In genomic region chrX:9204560-9204959, GRCh38 we compare ENCODE assay signal across 27 cellular contexts.
DNase-seq lines count a peak whose midpoint lies in the region; ATAC-seq and TF ChIP-seq lines count a peak whose summit lies in the region.
"Had no signal": no experiment of that assay in that cellular context is flagged by ENCODE, and none has a peak within 500 bp of the region (broad histone marks: within the 10 kb centered on the region; RNA-seq: fewer than 3 reads in every experiment).

No MANE protein-coding gene starts in this region.

- H3K9me2 ChIP-seq in PC-3 (replicated peaks; ENCODE audit: low read length) = no peaks in the 10 kb centered on the region

- no peaks in the 10 kb centered on the region for H3K9me3 ChIP-seq in PC-3 (ENCODE audit: low read length)
- no peaks in the 10 kb centered on the region for H3K9me3 ChIP-seq in psoas muscle
- H3K9me3 ChIP-seq: esophagus muscularis mucosa, MG63, transverse colon had no signal

- H3K4me3 ChIP-seq in PC-3 (ENCODE audit: low read length) (no peak overlapping the region), fibroblast of mammary gland (ENCODE audit: control insufficient read depth, low read depth, low read length) (no peak overlapping the region), psoas muscle (no peak overlapping the region)
- H3K4me3 ChIP-seq: BLaER1 treated with 17β-estradiol and CSF1 and Interleukin-3, amounts not matched to agents 10 nM and 100 nM; cardiac muscle cell; esophagus muscularis mucosa; MG63; SK-N-MC; transverse colon had no signal

- peak overlapping the region; percentile 18; the same call in 1 of the 2 replicates for H3K4me2 ChIP-seq in PC-3 (ENCODE audit: low read length)
- H3K4me2 ChIP-seq: BLaER1 treated with 17β-estradiol and CSF1 and Interleukin-3, amounts not matched to agents 10 nM and 100 nM had no signal

- peak overlapping the region; percentile 45 to 84 for H3K27ac Mint-ChIP-seq in natural killer cell treated with Interleukin-12 subunit alpha and Interleukin-12 subunit beta and Interleukin-15 and Interleukin-18, amount 100 ng/mL, for 72 hours
- H3K27ac Mint-ChIP-seq: activated naive CD4-positive, alpha-beta T cell treated with anti-CD3 and anti-CD28 coated beads for 36 hours; endodermal cell; mesothelial cell of epicardium had no signal

- no peak overlapping the region for H2AFZ ChIP-seq in PC-3 (ENCODE audit: low read length)

- H3K4me3 Mint-ChIP-seq in natural killer cell treated with Interleukin-12 subunit alpha and Interleukin-12 subunit beta and Interleukin-15 and Interleukin-18, amount 100 ng/mL, for 72 hours = peak overlapping the region; percentile 71
- H3K4me3 Mint-ChIP-seq: activated naive CD4-positive, alpha-beta T cell treated with anti-CD3 and anti-CD28 coated beads for 36 hours; endodermal cell; mesothelial cell of epicardium; naive thymus-derived CD8-positive, alpha-beta T cell had no signal

- no peaks in the 10 kb centered on the region for H4K20me1 ChIP-seq in PC-3 (ENCODE audit: low read length)
- H4K20me1 ChIP-seq: BLaER1 treated with 17β-estradiol and CSF1 and Interleukin-3, amounts not matched to agents 10 nM and 100 nM had no signal

- peaks cover 9% of the 10 kb centered on the region for H3K4me1 ChIP-seq in PC-3 (ENCODE audit: insufficient read depth, low read length)
- H3K4me1 ChIP-seq in psoas muscle = no peaks in the 10 kb centered on the region
- H3K4me1 ChIP-seq: BLaER1 treated with 17β-estradiol and CSF1 and Interleukin-3, amounts not matched to agents 10 nM and 100 nM; transverse colon had no signal

- no peaks in the 10 kb centered on the region for H3F3A ChIP-seq in PC-3 (ENCODE audit: low read length, unreplicated experiment)

- CTCF ChIA-PET in PC-3 (lab: Charles Lee) = no interaction called here

- peaks cover 24 to 28% of the 10 kb centered on the region in 2 donors for H3K4me1 Mint-ChIP-seq in natural killer cell treated with Interleukin-12 subunit alpha and Interleukin-12 subunit beta and Interleukin-15 and Interleukin-18, amount 100 ng/mL, for 72 hours (ENCODE audit: low read depth in 2 of 2)

- H3K36me3 Mint-ChIP-seq in natural killer cell treated with Interleukin-12 subunit alpha and Interleukin-12 subunit beta and Interleukin-15 and Interleukin-18, amount 100 ng/mL, for 72 hours = no peaks in the 10 kb centered on the region
- H3K36me3 Mint-ChIP-seq: mesothelial cell of epicardium; naive thymus-derived CD8-positive, alpha-beta T cell had no signal

- H3K9me3 Mint-ChIP-seq in natural killer cell treated with Interleukin-12 subunit alpha and Interleukin-12 subunit beta and Interleukin-15 and Interleukin-18, amount 100 ng/mL, for 72 hours = peaks cover 3% of the 10 kb centered on the region
- H3K9me3 Mint-ChIP-seq: activated naive CD4-positive, alpha-beta T cell treated with anti-CD3 and anti-CD28 coated beads for 36 hours; naive thymus-derived CD8-positive, alpha-beta T cell had no signal

- H3K27me3 ChIP-seq in PC-3 (ENCODE audit: low read length) (no peaks in the 10 kb centered on the region), psoas muscle (ENCODE audit: insufficient read depth in 3 of 3, low read length in 2 of 3) (peaks cover 0 to 10% (median 0%) of the 10 kb centered on the region in 3 donors)
- H3K27me3 ChIP-seq: BLaER1 treated with 17β-estradiol and CSF1 and Interleukin-3, amounts not matched to agents 10 nM and 100 nM; cardiac muscle cell; esophagus muscularis mucosa; MG63; transverse colon had no signal

- ATAC-seq in PC-3 (peak; percentile 97), GM18907 (IDR thresholded peaks at IDR 0.05; ENCODE audit: unreplicated experiment) (no peak), psoas muscle (no peak), HG03025 (IDR thresholded peaks at IDR 0.05; ENCODE audit: low FRiP score, unreplicated experiment) (no peak)
- no peak for ATAC-seq in natural killer cell treated with Interleukin-12 subunit alpha and Interleukin-12 subunit beta and Interleukin-15 and Interleukin-18, amount 100 ng/mL, for 72 hours
- ATAC-seq: naive thymus-derived CD8-positive, alpha-beta T cell had no signal

- no peaks in the 10 kb centered on the region for H3K36me3 ChIP-seq in PC-3 (ENCODE audit: low read depth, low read length)
- H3K36me3 ChIP-seq in psoas muscle (ENCODE audit: insufficient read depth in 1 of 2, low read depth in 1 of 2) = no peaks in the 10 kb centered on the region
- H3K36me3 ChIP-seq: BLaER1 treated with 17β-estradiol and CSF1 and Interleukin-3, amounts not matched to agents 10 nM and 100 nM; cardiac muscle cell; esophagus muscularis mucosa; MG63; transverse colon had no signal

- no peaks in the 10 kb centered on the region for H3K79me2 ChIP-seq in PC-3 (ENCODE audit: low read length)

- no TSS peak for BruUV-seq in PC-3 (replicated peaks; lab: Mats Ljungman, UMichigan)

- DNase-seq in EL (peak; percentile 10), PC-3 (peak; percentile 78), fibroblast of mammary gland (ENCODE audit: low read depth) (peak; percentile 59), psoas muscle (no peak), NCI-H748 treated with DMSO at 0.1 percent for 48 hours (lab: John Stamatoyannopoulos, UW) (no peak)
- DNase-seq in natural killer cell treated with Interleukin-12 subunit alpha and Interleukin-12 subunit beta and Interleukin-15 and Interleukin-18, amount 100 ng/mL, for 72 hours (ENCODE audit: low spot score) = no peak
- DNase-seq: activated CD4-positive, alpha-beta T cell treated with anti-CD3 and anti-CD28 coated beads, Interleukin-2, amount 50 U/mL, for 48 hours; activated naive CD4-positive, alpha-beta T cell treated with anti-CD3 and anti-CD28 coated beads for 36 hours; COR-L47; DMS79 treated with DMSO at 0.1 percent for 48 hours; endodermal cell; MG63; naive thymus-derived CD8-positive, alpha-beta T cell; NCI-H1105 treated with DMSO at 0.1 percent for 48 hours; NCI-H2029 treated with DMSO at 0.1 percent for 48 hours; NCI-H82; small intestine; stimulated activated CD4-positive, alpha-beta T cell treated with anti-CD3 and anti-CD28 coated beads, Interleukin-1b, Interleukin-23, amount 100 ng/mL, for 48 hours; stimulated activated CD8-positive, alpha-beta memory T cell treated with anti-CD3 and anti-CD28 coated beads, Interleukin-4, amount 100 ng/mL, for 48 hours; transverse colon had no signal

- TF ChIP-seq CTCF in PC-3 (conservative IDR thresholded peaks at IDR 0.05; ENCODE audit: low read depth, low read length) (no peak), fibroblast of mammary gland (conservative IDR thresholded peaks at IDR 0.05; ENCODE audit: control insufficient read depth, insufficient read depth, low read depth, low read length) (no peak), psoas muscle (IDR thresholded peaks at IDR 0.05) (no peak)

- WGBS in psoas muscle, 3 donors = 51 to 66% (median 53%) methylated on average over 4 of the region's 4 CpGs

- 0 out of 2 replicates have a peak overlapping the region, but pooled peaks have one; percentile 11 for H3K27ac ChIP-seq in PC-3 (ENCODE audit: low read length)
- H3K27ac ChIP-seq in psoas muscle = no peak overlapping the region
- H3K27ac ChIP-seq: BLaER1 treated with 17β-estradiol and CSF1 and Interleukin-3, amounts not matched to agents 10 nM and 100 nM; cardiac muscle cell; esophagus muscularis mucosa; SK-N-MC; transverse colon had no signal

- POLR2A ChIA-PET in PC-3 (lab: Charles Lee; ENCODE audit: unreplicated experiment) = no interaction called here

- peaks cover 0 to 8% of the 10 kb centered on the region in 2 donors for H3K27me3 Mint-ChIP-seq in natural killer cell treated with Interleukin-12 subunit alpha and Interleukin-12 subunit beta and Interleukin-15 and Interleukin-18, amount 100 ng/mL, for 72 hours
- H3K27me3 Mint-ChIP-seq: naive thymus-derived CD8-positive, alpha-beta T cell had no signal

- H3K9ac ChIP-seq in PC-3 (ENCODE audit: low read length) = no peak overlapping the region
- H3K9ac ChIP-seq: BLaER1 treated with 17β-estradiol and CSF1 and Interleukin-3, amounts not matched to agents 10 nM and 100 nM had no signal

- intact Hi-C loops in PC-3 (cut with micrococcal nuclease) = loop anchor here (1.0 kb wide), 1 partner anchor 233 kb away; no protein-coding TSS in a partner anchor
- intact Hi-C loops in psoas muscle (cut with DNase I) = no loop called here

Comparison
In these comparisons a context has a peak if more than half of its experiments do, and no peak if none do; other contexts are left out.
1. DNase-seq: peak in EL (single experiment), PC-3 (single experiment) and fibroblast of mammary gland (single experiment); none in natural killer cell treated with Interleukin-12 subunit alpha and Interleukin-12 subunit beta and Interleukin-15 and Interleukin-18, amount 100 ng/mL, for 72 hours (single experiment), psoas muscle (0 of 2) and NCI-H748 treated with DMSO at 0.1 percent for 48 hours (single experiment).